1 cellular context compared by ENCODE assay signal in the genomic region with DNA sequence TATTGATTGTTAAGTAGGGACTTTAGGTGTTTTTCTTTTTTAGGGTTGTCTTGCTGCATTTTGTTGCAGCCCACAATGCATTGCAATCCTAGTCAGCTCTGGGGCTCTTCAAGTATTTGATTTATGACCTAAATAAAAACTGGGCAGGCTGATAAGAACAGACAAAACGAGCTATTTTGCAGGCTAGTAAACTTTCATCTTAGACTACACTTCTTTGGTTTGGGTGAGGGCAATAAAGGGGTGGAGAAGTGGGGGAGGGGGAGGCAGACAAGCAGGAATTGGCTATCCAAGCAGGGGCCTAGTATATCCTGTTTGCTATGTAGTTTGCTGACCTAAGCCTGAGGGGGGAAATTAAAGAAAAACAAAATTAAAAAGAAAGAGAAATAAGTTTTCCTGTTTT.
A peak's percentile ranks its signal among the peaks of the same experiment; 100 is the strongest.
TF ChIP-seq lines count a peak whose summit lies in the region.

No MANE protein-coding gene starts in this region.

TF ChIP-seq in K562, 482 proteins besides CTCF, POLR2A, EP300 and RAD21:
- TF ChIP-seq, protein P1, sequence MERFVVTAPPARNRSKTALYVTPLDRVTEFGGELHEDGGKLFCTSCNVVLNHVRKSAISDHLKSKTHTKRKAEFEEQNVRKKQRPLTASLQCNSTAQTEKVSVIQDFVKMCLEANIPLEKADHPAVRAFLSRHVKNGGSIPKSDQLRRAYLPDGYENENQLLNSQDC (CRISPR knock-in tag; IDR thresholded peaks at IDR 0.05) = no peak
- TF ChIP-seq, protein P2, sequence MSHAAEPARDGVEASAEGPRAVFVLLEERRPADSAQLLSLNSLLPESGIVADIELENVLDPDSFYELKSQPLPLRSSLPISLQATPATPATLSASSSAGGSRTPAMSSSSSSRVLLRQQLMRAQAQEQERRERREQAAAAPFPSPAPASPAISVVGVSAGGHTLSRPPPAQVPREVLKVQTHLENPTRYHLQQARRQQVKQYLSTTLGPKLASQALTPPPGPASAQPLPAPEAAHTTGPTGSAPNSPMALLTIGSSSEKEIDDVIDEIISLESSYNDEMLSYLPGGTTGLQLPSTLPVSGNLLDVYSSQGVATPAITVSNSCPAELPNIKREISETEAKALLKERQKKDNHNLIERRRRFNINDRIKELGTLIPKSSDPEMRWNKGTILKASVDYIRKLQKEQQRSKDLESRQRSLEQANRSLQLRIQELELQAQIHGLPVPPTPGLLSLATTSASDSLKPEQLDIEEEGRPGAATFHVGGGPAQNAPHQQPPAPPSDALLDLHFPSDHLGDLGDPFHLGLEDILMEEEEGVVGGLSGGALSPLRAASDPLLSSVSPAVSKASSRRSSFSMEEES (CRISPR knock-in tag; IDR thresholded peaks at IDR 0.05) = no peak
- TF ChIP-seq PKNOX1 (IDR thresholded peaks at IDR 0.05) (peak; percentile 43; the same call in 1 of the 2 replicates), PBX2 (CRISPR knock-in tag; IDR thresholded peaks at IDR 0.05; ENCODE audit: low read depth) (no peak), PBX2 (tag; conservative IDR thresholded peaks at IDR 0.05; ENCODE audit: low read depth) (peak; percentile 71), RBM34 (IDR thresholded peaks at IDR 0.05; ENCODE audit: borderline replicate concordance, insufficient read depth, low read length) (no peak), MEF2A (IDR thresholded peaks at IDR 0.05; ENCODE audit: control insufficient read depth, low read depth, low read length) (no peak), MEIS2 (IDR thresholded peaks at IDR 0.05; ENCODE audit: partially characterized antibody) (peak; percentile 62), SIRT6 (IDR thresholded peaks at IDR 0.05; ENCODE audit: low read depth, low read length) (no peak), ETV5 (CRISPR knock-in tag; IDR thresholded peaks at IDR 0.05; ENCODE audit: low read depth) (no peak), ATF1 (CRISPR knock-in tag; IDR thresholded peaks at IDR 0.05) (no peak), ATF1 (tag; IDR thresholded peaks at IDR 0.05) (no peak)
- TF ChIP-seq, protein P3, sequence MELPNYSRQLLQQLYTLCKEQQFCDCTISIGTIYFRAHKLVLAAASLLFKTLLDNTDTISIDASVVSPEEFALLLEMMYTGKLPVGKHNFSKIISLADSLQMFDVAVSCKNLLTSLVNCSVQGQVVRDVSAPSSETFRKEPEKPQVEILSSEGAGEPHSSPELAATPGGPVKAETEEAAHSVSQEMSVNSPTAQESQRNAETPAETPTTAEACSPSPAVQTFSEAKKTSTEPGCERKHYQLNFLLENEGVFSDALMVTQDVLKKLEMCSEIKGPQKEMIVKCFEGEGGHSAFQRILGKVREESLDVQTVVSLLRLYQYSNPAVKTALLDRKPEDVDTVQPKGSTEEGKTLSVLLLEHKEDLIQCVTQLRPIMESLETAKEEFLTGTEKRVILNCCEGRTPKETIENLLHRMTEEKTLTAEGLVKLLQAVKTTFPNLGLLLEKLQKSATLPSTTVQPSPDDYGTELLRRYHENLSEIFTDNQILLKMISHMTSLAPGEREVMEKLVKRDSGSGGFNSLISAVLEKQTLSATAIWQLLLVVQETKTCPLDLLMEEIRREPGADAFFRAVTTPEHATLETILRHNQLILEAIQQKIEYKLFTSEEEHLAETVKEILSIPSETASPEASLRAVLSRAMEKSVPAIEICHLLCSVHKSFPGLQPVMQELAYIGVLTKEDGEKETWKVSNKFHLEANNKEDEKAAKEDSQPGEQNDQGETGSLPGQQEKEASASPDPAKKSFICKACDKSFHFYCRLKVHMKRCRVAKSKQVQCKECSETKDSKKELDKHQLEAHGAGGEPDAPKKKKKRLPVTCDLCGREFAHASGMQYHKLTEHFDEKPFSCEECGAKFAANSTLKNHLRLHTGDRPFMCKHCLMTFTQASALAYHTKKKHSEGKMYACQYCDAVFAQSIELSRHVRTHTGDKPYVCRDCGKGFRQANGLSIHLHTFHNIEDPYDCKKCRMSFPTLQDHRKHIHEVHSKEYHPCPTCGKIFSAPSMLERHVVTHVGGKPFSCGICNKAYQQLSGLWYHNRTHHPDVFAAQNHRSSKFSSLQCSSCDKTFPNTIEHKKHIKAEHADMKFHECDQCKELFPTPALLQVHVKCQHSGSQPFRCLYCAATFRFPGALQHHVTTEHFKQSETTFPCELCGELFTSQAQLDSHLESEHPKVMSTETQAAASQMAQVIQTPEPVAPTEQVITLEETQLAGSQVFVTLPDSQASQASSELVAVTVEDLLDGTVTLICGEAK (IDR thresholded peaks at IDR 0.05) = no peak
- TF ChIP-seq, protein P3 (CRISPR knock-in tag; IDR thresholded peaks at IDR 0.05) = no peak
TF ChIP-seq in K562: peak in this region for 3.
